ENCODE assay signal across 8 cellular contexts in genomic region chr2:169824373-169825333, GRCh38. TPM values are rescaled to one million over a fixed set of nuclear protein-coding genes. Genes with fewer than 3 reads are reported as not detected.
DNase-seq lines count a peak whose midpoint lies in the region; ATAC-seq, FAIRE-seq and TF ChIP-seq lines count a peak whose summit lies in the region.

TSS of gene METTL5 (minus strand) at chr2:169824905. CDS start at chr2:169824597, 308 bp downstream.

- H3K9ac ChIP-seq in H1 (replicated peaks in 1 of 4; ENCODE audit: extremely low read depth in 1 of 4, low read depth in 3 of 4, low read length in 3 of 4): peak within 1 kb of the TSS; percentile 39 to 78 (median 72); a peak in 6 of 7 replicates

- H3K9me3 ChIP-seq in H1 (ENCODE audit: insufficient read depth in 2 of 2, low read depth in 1 of 2, low read length in 1 of 2): no peaks in the 10 kb centered on the region

- H4K5ac ChIP-seq in H1 (ENCODE audit: insufficient read length, low read depth, low read length): peak within 1 kb of the TSS; percentile 67

- H3K23me2 ChIP-seq in H1 (ENCODE audit: low read depth, low read length): peaks cover 13% of the 10 kb centered on the region

- TF ChIP-seq RAD21 in H1 (IDR thresholded peaks at IDR 0.05 in 1 of 2, conservative IDR thresholded peaks at IDR 0.05 in 1 of 2; ENCODE audit: low read depth in 2 of 2, low read length in 2 of 2): peak; percentile 75 to 82

- no peak within 1 kb of the TSS for H3K23ac ChIP-seq in H1 (ENCODE audit: insufficient read length)

- CTCF ChIA-PET in H1 (lab: Charles Lee; ENCODE audit: partially characterized antibody): interaction anchor here (0.5 to 3.1 kb wide), 15 partner anchors 9 to 555 kb away, joined by 3 to 14 read pairs (median 3); no protein-coding TSS in a partner anchor

- peak within 1 kb of the TSS; percentile 83 for H4K91ac ChIP-seq in H1 (replicated peaks; ENCODE audit: insufficient read length, low read length)

- POLR2A ChIA-PET in H1 (lab: Charles Lee; ENCODE audit: partially characterized antibody): interaction anchor here (0.5 to 2.3 kb wide), 8 partner anchors 9 to 413 kb away, joined by 3 to 6 read pairs (median 3); no protein-coding TSS in a partner anchor

- H4K8ac ChIP-seq in H1 (ENCODE audit: extremely low read depth, insufficient read depth, low read length): peak within 1 kb of the TSS; percentile 83; the same call in 1 of the 2 replicates

- H3K18ac ChIP-seq in H1 (ENCODE audit: extremely low read depth, low read length): peak within 1 kb of the TSS; percentile 93

- peak; percentile 46 to 87 for TF ChIP-seq POLR2A in H1 (IDR thresholded peaks at IDR 0.05; ENCODE audit: control extremely low read depth in 1 of 2, low read depth in 2 of 2, low read length in 2 of 2)

- H3K27ac ChIP-seq in HL-60 (replicated peaks) (peak within 1 kb of the TSS; percentile 73), H1 (ENCODE audit: low read depth, low read length) (peak within 1 kb of the TSS; percentile 54; the same call in 1 of the 2 replicates)

- no peak within 1 kb of the TSS for H2BK120ac ChIP-seq in H1 (replicated peaks; ENCODE audit: low read depth, low read length)

- peaks cover 0 to 10% (median 3%) of the 10 kb centered on the region in 4 experiments; a peak in 4 of 7 replicates for H3K4me1 ChIP-seq in H1 (replicated peaks in 1 of 4; ENCODE audit: control insufficient read depth in 3 of 4, insufficient read depth in 4 of 4, low read length in 3 of 4)

- no peak within 1 kb of the TSS for H3K14ac ChIP-seq in H1 (ENCODE audit: insufficient read length)

- TF ChIP-seq EP300 in H1 (IDR thresholded peaks at IDR 0.05; ENCODE audit: borderline replicate concordance in 1 of 2, low read depth in 2 of 2, low read length in 2 of 2): peak in 1 of 2 experiments; percentile 59; a peak in 1 of 3 replicates

- no peak within 1 kb of the TSS for H2AK5ac ChIP-seq in H1 (ENCODE audit: low read depth, low read length)

- H3K4me1 Mint-ChIP-seq in memory B cell: peaks cover 40% of the 10 kb centered on the region

- H3K56ac ChIP-seq in H1 (replicated peaks; ENCODE audit: insufficient read length, low read depth, low read length): peak within 1 kb of the TSS; percentile 55

- FAIRE-seq in H1 (lab: Jason Lieb, UNC): no peak

- peak within 1 kb of the TSS; percentile 74 for H3K27ac Mint-ChIP-seq in memory B cell

- ATAC-seq in GM19455 (IDR thresholded peaks at IDR 0.05; ENCODE audit: unreplicated experiment) (peak; percentile 55), memory B cell (ENCODE audit: low read depth) (peak; percentile 66)

- H3K4me2 ChIP-seq in H1 (ENCODE audit: insufficient read depth in 1 of 2, low read depth in 2 of 2, low read length in 2 of 2): peak within 1 kb of the TSS; percentile 83 to 93

- peak within 1 kb of the TSS; percentile 79; the same call in 1 of the 2 replicates for H2AFZ ChIP-seq in H1 (ENCODE audit: low read length)

- H2BK20ac ChIP-seq in H1 (ENCODE audit: low read length): no peak within 1 kb of the TSS

- H3K4me3 Mint-ChIP-seq in memory B cell: peak within 1 kb of the TSS; percentile 94

- H3K4ac ChIP-seq in H1 (replicated peaks; ENCODE audit: insufficient read length, low read depth, low read length): no peak within 1 kb of the TSS

- H3K36me3 ChIP-seq in H1 (ENCODE audit: control insufficient read depth in 2 of 4, insufficient read depth in 4 of 4, low read length in 3 of 4): peaks cover 0 to 15% (median 1%) of the 10 kb centered on the region in 4 experiments; a peak in 3 of 8 replicates

- no peak within 1 kb of the TSS for H2BK15ac ChIP-seq in H1 (ENCODE audit: low read length)

- peak within 1 kb of the TSS; percentile 0; the same call in 1 of the 2 replicates for H2BK12ac ChIP-seq in H1 (ENCODE audit: low read depth, low read length)

- DNase-seq in CMK (ENCODE audit: low read depth) (peak; percentile 56), HL-60 (ENCODE audit: low read depth in 1 of 2, low spot score in 1 of 2) (peak; percentile 61 to 79), NOMO-1 (lab: John Stamatoyannopoulos, UW; ENCODE audit: unreplicated experiment in 2 of 2) (peak; percentile 68 to 84), H1 (ENCODE audit: low read depth in 1 of 2, low spot score in 2 of 2) (peak; percentile 65 to 94), memory B cell (ENCODE audit: low spot score in 2 of 2) (peak; percentile 70 to 80)
- peak; percentile 45 to 48 for DNase-seq in activated CD8-positive, alpha-beta memory T cell treated with anti-CD3 and anti-CD28 coated beads for 4 hours (ENCODE audit: low read depth in 2 of 2)
- peak; percentile 69 for DNase-seq in stimulated activated CD8-positive, alpha-beta memory T cell treated with anti-CD3 and anti-CD28 coated beads, Interleukin-12 subunit alpha, Interleukin-12 subunit beta, amount 100 ng/mL, for 4 hours (ENCODE audit: low read depth)

- 8% methylated on average over 52 of the region's 61 CpGs; no CpG with 5 or more reads in 1 of the 2 experiments for WGBS in H1 (ENCODE audit: extremely low coverage in 1 of 2, insufficient coverage in 1 of 2, insufficient read length in 1 of 2, insufficient replicate concordance in 2 of 2, low coverage in 1 of 2, low lambda C conversion rate in 2 of 2, missing lambda C conversion rate in 1 of 2), 2 experiments

- H3K9me3 Mint-ChIP-seq in memory B cell: peaks cover 2% of the 10 kb centered on the region

- H3K4me3 ChIP-seq in HL-60 (replicated peaks; ENCODE audit: insufficient read depth, low read length) (peak within 1 kb of the TSS; percentile 79), H1 (ENCODE audit: extremely low read depth in 1 of 4, insufficient read depth in 2 of 4, low read depth in 3 of 4, low read length in 4 of 4) (peak within 1 kb of the TSS; percentile 59 to 85 (median 76))

- peaks cover 0 to 24% of the 10 kb centered on the region in 2 experiments; a peak in 2 of 4 replicates for H3K79me2 ChIP-seq in H1 (ENCODE audit: control insufficient read depth in 1 of 2, insufficient read depth in 2 of 2, low read length in 2 of 2)

- H3K79me1 ChIP-seq in H1 (ENCODE audit: low read depth, low read length): peaks cover 4% of the 10 kb centered on the region

- H4K20me1 ChIP-seq in H1 (replicated peaks in 1 of 2; ENCODE audit: control insufficient read depth in 1 of 2, insufficient read depth in 2 of 2, low read length in 2 of 2): peaks cover 8 to 12% of the 10 kb centered on the region in 2 experiments

- H3K27me3 ChIP-seq in HL-60 (ENCODE audit: insufficient read depth, poor library complexity, severe bottlenecking): no peaks in the 10 kb centered on the region
- no peaks in the 10 kb centered on the region for H3K27me3 ChIP-seq in H1 (replicated peaks in 1 of 4; ENCODE audit: control insufficient read depth in 3 of 4, extremely low read depth in 1 of 4, insufficient read depth in 3 of 4, low read length in 3 of 4)

- H2BK5ac ChIP-seq in H1 (ENCODE audit: low read depth, low read length): 0 out of 2 replicates have a peak within 1 kb of the TSS, but pooled peaks have one; percentile 35

- TF ChIP-seq CTCF in HL-60 (IDR thresholded peaks at IDR 0.05; ENCODE audit: insufficient read depth, low read length): peak; percentile 77
- peak; percentile 94 to 99 (median 98) for TF ChIP-seq CTCF in H1 (IDR thresholded peaks at IDR 0.05; ENCODE audit: control extremely low read depth in 1 of 3, insufficient read depth in 1 of 3, low read depth in 1 of 3, low read length in 3 of 3)

- peaks cover 4% of the 10 kb centered on the region for H3K36me3 Mint-ChIP-seq in memory B cell

- no peaks in the 10 kb centered on the region for H3K27me3 Mint-ChIP-seq in memory B cell

TF ChIP-seq in H1, 55 proteins besides CTCF, POLR2A, EP300 and RAD21 (continues in another document):
- TF ChIP-seq SIX5 (IDR thresholded peaks at IDR 0.05; ENCODE audit: low read depth, low read length) (no peak), TAF7 (optimal IDR thresholded peaks at IDR 0.05; ENCODE audit: borderline replicate concordance, low read depth, low read length) (peak; percentile 80), BACH1 (IDR thresholded peaks at IDR 0.05; ENCODE audit: low read length) (peak; percentile 10; the same call in 1 of the 2 replicates), CBX5 (IDR thresholded peaks at IDR 0.05; ENCODE audit: low read depth, low read length) (no peak), KDM5A (IDR thresholded peaks at IDR 0.05; ENCODE audit: low read length) (no peak), E2F6 (IDR thresholded peaks at IDR 0.05) (peak; percentile 78), JUN (IDR thresholded peaks at IDR 0.05; ENCODE audit: low read depth, low read length) (no peak), PHF8 (conservative IDR thresholded peaks at IDR 0.05; ENCODE audit: low read depth, low read length) (peak; percentile 89), POLR2AphosphoS5 (IDR thresholded peaks at IDR 0.05; ENCODE audit: low read depth, low read length) (peak; percentile 62; the same call in 1 of the 2 replicates), HDAC2 (IDR thresholded peaks at IDR 0.05; ENCODE audit: borderline replicate concordance in 1 of 2, low read depth in 2 of 2, low read length in 2 of 2) (peak in 1 of 2 experiments; percentile 47; a peak in 1 of 4 replicates), USF2 (IDR thresholded peaks at IDR 0.05; ENCODE audit: low read length) (no peak)

RNA-seq across cellular contexts. Expression of gene METTL5, which starts in this region (rescaled TPM):
- total RNA-seq in H1 (2021; fragmentation: NEBNext Ultra II Directional; extraction: Animal tissue kit (Norgen Biotek cat#: 25700)): 74.1 and 79.7 TPM in 2 replicates
- 19.3 and 34.5 TPM in 2 replicates for polyA plus RNA-seq in H1 (2011; rRNA removed)
- 66.9 TPM for polyA plus RNA-seq in H1 (2011; cell fraction: cytosol; rRNA removed)
- 16.0 TPM for polyA plus RNA-seq in H1 (2011; cell fraction: nucleus; rRNA removed)
- polyA plus RNA-seq in H1 (2012, experiment 1 of 2): 62.7 to 160 TPM (median 79.4 TPM) in 4 replicates
- polyA plus RNA-seq in H1 (2012, experiment 2 of 2): 24.7 TPM
- polyA plus RNA-seq in H1 (2013, experiment 1 of 2): 94.8 TPM
- polyA plus RNA-seq in H1 (2013, experiment 2 of 2): 99.1 TPM
- 11.9 and 19.0 TPM in 2 replicates for polyA minus RNA-seq in H1 (2011; rRNA and poly(A)+ RNA removed)
- 9.5 TPM for polyA minus RNA-seq in H1 (2011; cell fraction: cytosol; rRNA and poly(A)+ RNA removed)
- polyA minus RNA-seq in H1 (2011; cell fraction: nucleus; rRNA and poly(A)+ RNA removed): 21.8 TPM

Comparison
In these comparisons a context has a peak if more than half of its experiments do, and no peak if none do; other contexts are left out.
1. Peak in every context shown above with its lines: DNase-seq, ATAC-seq, H3K4me3 ChIP-seq and H3K27ac ChIP-seq.